ENCODE assay signal across 20 cellular contexts in the genomic region with DNA sequence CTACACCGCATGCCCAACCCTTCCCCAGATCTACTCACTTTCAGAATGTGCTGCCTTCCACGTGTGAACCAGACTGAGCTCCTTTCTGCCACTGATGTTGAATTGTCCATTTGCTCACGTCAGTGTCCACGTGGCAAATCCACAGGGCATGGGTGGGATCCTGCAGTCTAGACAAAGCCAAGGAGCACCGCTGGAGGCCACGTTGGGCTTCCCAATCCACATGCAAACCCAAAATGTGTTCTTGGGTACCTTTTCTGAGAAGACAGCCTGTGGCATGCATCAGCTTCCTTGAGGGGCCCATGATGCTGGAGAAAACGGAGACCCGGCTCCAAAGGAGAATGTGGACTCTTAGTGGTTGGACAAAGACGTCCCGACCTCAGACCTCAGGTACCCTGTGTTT.
A peak's percentile ranks its signal among the peaks of the same experiment; 100 is the strongest.
DNase-seq lines count a peak whose midpoint lies in the region; ATAC-seq and TF ChIP-seq lines count a peak whose summit lies in the region.
"Had no signal": no experiment of that assay in that cellular context is flagged by ENCODE, and none has a peak within 500 bp of the region (broad histone marks: within the 10 kb centered on the region; RNA-seq: fewer than 3 reads in every experiment).

No MANE protein-coding gene starts in this region.

- no peak overlapping the region for H3K14ac ChIP-seq in mesenchymal stem cell (ENCODE audit: low read length in 2 of 2)

- no peaks in the 10 kb centered on the region for H3K79me1 ChIP-seq in mesenchymal stem cell (replicated peaks; ENCODE audit: low read length, poor library complexity, severe bottlenecking)

- no peak for ATAC-seq in left ventricle myocardium superior
- no peak for ATAC-seq in HG02571 (IDR thresholded peaks at IDR 0.05; ENCODE audit: unreplicated experiment)

- H3K4me1 ChIP-seq in mesenchymal stem cell (ENCODE audit: control insufficient read depth, insufficient read depth, low read depth, low read length) (peaks cover 2% of the 10 kb centered on the region), sigmoid colon (peaks cover 0 to 51% (median 39%) of the 10 kb centered on the region in 4 donors)

- H4K8ac ChIP-seq in mesenchymal stem cell (ENCODE audit: low read length) = peak overlapping the region; percentile 75

- no peak overlapping the region for H2AFZ ChIP-seq in mesenchymal stem cell (ENCODE audit: low read depth, low read length)
- H2AFZ ChIP-seq: GM23248 had no signal

- H3K27ac ChIP-seq in mesenchymal stem cell (ENCODE audit: low read length, poor library complexity, severe bottlenecking) (no peak overlapping the region), sigmoid colon (peak overlapping the region in 2 of 4 donors; percentile 15 to 37)
- H3K27ac ChIP-seq: GM23248 had no signal

- H2BK120ac ChIP-seq in mesenchymal stem cell (ENCODE audit: low read depth, low read length) = no peak overlapping the region

- no peak overlapping the region for H3K23ac ChIP-seq in mesenchymal stem cell (ENCODE audit: low read length in 2 of 2)

- no peak overlapping the region for H2BK15ac ChIP-seq in mesenchymal stem cell (ENCODE audit: low read depth, poor library complexity, severe bottlenecking)

- H3K9me3 ChIP-seq in mesenchymal stem cell (ENCODE audit: control insufficient read depth, low read length) (no peaks in the 10 kb centered on the region), sigmoid colon (no peaks in the 10 kb centered on the region)
- H3K9me3 ChIP-seq: SK-N-SH had no signal

- no peak overlapping the region for H3K18ac ChIP-seq in mesenchymal stem cell (ENCODE audit: low read depth in 1 of 2, low read length in 2 of 2)

- TF ChIP-seq EP300 in sigmoid colon (IDR thresholded peaks at IDR 0.05) = no peak

- TF ChIP-seq CTCF in sigmoid colon (IDR thresholded peaks at IDR 0.05) = no peak

- WGBS in mesenchymal stem cell = 86% methylated on average over 10 of the region's 10 CpGs
- 88 to 93% methylated on average over 10 of the region's 10 CpGs for WGBS in sigmoid colon, 2 donors

- H3K4me2 ChIP-seq in mesenchymal stem cell (ENCODE audit: low read length, poor library complexity, severe bottlenecking) = no peak overlapping the region
- H3K4me2 ChIP-seq: SK-N-SH had no signal

- H2AK5ac ChIP-seq in mesenchymal stem cell (ENCODE audit: low read length, severe bottlenecking) = no peak overlapping the region

- H3K4me3 ChIP-seq in H7 (ENCODE audit: insufficient read depth, low read depth, low read length) = no peak overlapping the region
- H3K4me3 ChIP-seq in mesenchymal stem cell (ENCODE audit: insufficient read depth in 1 of 2, low read depth in 1 of 2, low read length in 2 of 2) = no peak overlapping the region
- no peak overlapping the region for H3K4me3 ChIP-seq in sigmoid colon
- H3K4me3 ChIP-seq: GM23248 had no signal

- no peak overlapping the region for H3K4ac ChIP-seq in mesenchymal stem cell (ENCODE audit: low read depth in 1 of 2, low read length in 2 of 2)

- intact Hi-C loops in cardiac septum (cut with DNase I) = no loop called here
- intact Hi-C loops in left ventricle myocardium superior (cut with micrococcal nuclease) = no loop called here
- intact Hi-C loops in sigmoid colon (cut with DNase I) = loop anchor here (5.0 kb wide), 1 partner anchor 69 kb away; no protein-coding TSS in a partner anchor

- no peak overlapping the region for H3K9ac ChIP-seq in mesenchymal stem cell (ENCODE audit: low read length)
- H3K9ac ChIP-seq: GM23248, SK-N-SH had no signal

- H3K36me3 ChIP-seq in H7 (replicated peaks; ENCODE audit: control insufficient read depth, insufficient read depth, low read length) (peaks cover 1% of the 10 kb centered on the region), mesenchymal stem cell (ENCODE audit: control insufficient read depth in 1 of 2, insufficient read depth in 2 of 2, low read depth in 1 of 2, low read length in 2 of 2) (peaks cover 0 to 25% of the 10 kb centered on the region in 2 experiments), sigmoid colon (peaks cover 0 to 57% (median 7%) of the 10 kb centered on the region in 4 donors)

- DNase-seq in cardiac septum (ENCODE audit: low spot score) (peak; percentile 20), left ventricle myocardium superior (no peak), H7 (peak; percentile 7), mesenchymal stem cell (no peak), sigmoid colon (peak; percentile 24)
- DNase-seq in stimulated activated naive CD4-positive, alpha-beta T cell treated with Interleukin-2 at 50 U/mL for 16 hours (lab: John Stamatoyannopoulos, UW) = no peak
- no peak for DNase-seq in activated CD4-positive, alpha-beta T cell treated with anti-CD3 and anti-CD28 coated beads for 4 hours
- DNase-seq: 8988T, ACHN, GM23248, HCEC 1CT, NCI-H1048, NCI-H1417, NCI-H1694 treated with DMSO at 0.1 percent for 48 hours, NCI-H2081, NCI-H345, NCI-H510A treated with DMSO at 0.1 percent for 48 hours, NCI-H748 treated with DMSO at 0.1 percent for 48 hours, SK-N-SH had no signal

- H2BK5ac ChIP-seq in mesenchymal stem cell (ENCODE audit: low read depth, low read length, poor library complexity, severe bottlenecking) = no peak overlapping the region

- H2BK12ac ChIP-seq in mesenchymal stem cell (ENCODE audit: low read length in 2 of 2) = no peak overlapping the region

- TF ChIP-seq POLR2A in sigmoid colon (IDR thresholded peaks at IDR 0.05) = no peak

- H4K91ac ChIP-seq in mesenchymal stem cell (ENCODE audit: low read length) = no peak overlapping the region

- H3K27me3 ChIP-seq in H7 (ENCODE audit: control insufficient read depth, insufficient read depth, low read length) = no peaks in the 10 kb centered on the region
- peaks cover 5 to 15% of the 10 kb centered on the region in 2 experiments for H3K27me3 ChIP-seq in mesenchymal stem cell (ENCODE audit: control insufficient read depth in 1 of 2, insufficient read depth in 1 of 2, low read length in 2 of 2)
- no peaks in the 10 kb centered on the region for H3K27me3 ChIP-seq in sigmoid colon

Comparison
In these comparisons a context has a peak if more than half of its experiments do, and no peak if none do; other contexts are left out.
1. DNase-seq: peak in cardiac septum (single experiment), H7 (single experiment) and sigmoid colon (single experiment); none in left ventricle myocardium superior (single experiment), mesenchymal stem cell (single experiment), stimulated activated naive CD4-positive, alpha-beta T cell treated with Interleukin-2 at 50 U/mL for 16 hours (single experiment) and activated CD4-positive, alpha-beta T cell treated with anti-CD3 and anti-CD28 coated beads for 4 hours (0 of 2).